In genomic region chr17:81511800-81512559, GRCh38 we compare ENCODE assay signal across 1 cellular context.
TF ChIP-seq lines count a peak whose summit lies in the region.

No MANE protein-coding gene starts in this region.

TF ChIP-seq in WTC11, 78 proteins besides CTCF, POLR2A, EP300 and RAD21 (continued from another document):
- TF ChIP-seq TCF7 (CRISPR knock-in tag; IDR thresholded peaks at IDR 0.05; ENCODE audit: low read depth) (no peak), PRDM15 (CRISPR knock-in tag; IDR thresholded peaks at IDR 0.05) (no peak), IRF1 (CRISPR knock-in tag; IDR thresholded peaks at IDR 0.05) (no peak), RELA (CRISPR knock-in tag; IDR thresholded peaks at IDR 0.05; ENCODE audit: borderline replicate concordance) (no peak), NFYB (CRISPR knock-in tag; conservative IDR thresholded peaks at IDR 0.05; ENCODE audit: low read depth) (no peak; the same call in 1 of the 2 replicates), MAX (CRISPR knock-in tag; IDR thresholded peaks at IDR 0.05) (no peak), TEAD1 (CRISPR knock-in tag; IDR thresholded peaks at IDR 0.05) (no peak; the same call in 1 of the 2 replicates), FOXP4 (CRISPR knock-in tag; IDR thresholded peaks at IDR 0.05) (no peak), ZNF416 (CRISPR knock-in tag; IDR thresholded peaks at IDR 0.05) (peak; percentile 88; the same call in 1 of the 2 replicates), FOXP1 (CRISPR knock-in tag; IDR thresholded peaks at IDR 0.05; ENCODE audit: borderline replicate concordance) (peak; percentile 73; the same call in 1 of the 2 replicates), ZNF263 (CRISPR knock-in tag; IDR thresholded peaks at IDR 0.05; ENCODE audit: low read depth) (no peak), IRF2 (CRISPR knock-in tag; IDR thresholded peaks at IDR 0.05; ENCODE audit: borderline replicate concordance, low read depth) (no peak), ELF4 (CRISPR knock-in tag; IDR thresholded peaks at IDR 0.05; ENCODE audit: low read depth) (no peak), ATF6 (CRISPR knock-in tag; IDR thresholded peaks at IDR 0.05) (no peak), AFF4 (CRISPR knock-in tag; IDR thresholded peaks at IDR 0.05; ENCODE audit: borderline replicate concordance) (no peak; the same call in 1 of the 2 replicates), TEAD4 (CRISPR knock-in tag; IDR thresholded peaks at IDR 0.05) (no peak), CDX4 (CRISPR knock-in tag; IDR thresholded peaks at IDR 0.05; ENCODE audit: borderline replicate concordance) (0 out of 2 replicates have a peak, but pooled peaks have one; percentile 22), PRRX2 (CRISPR knock-in tag; IDR thresholded peaks at IDR 0.05) (peak; percentile 75), ETV6 (CRISPR knock-in tag; IDR thresholded peaks at IDR 0.05) (no peak), ATF2 (CRISPR knock-in tag; IDR thresholded peaks at IDR 0.05; ENCODE audit: borderline replicate concordance, low read depth) (no peak), CREM (CRISPR knock-in tag; IDR thresholded peaks at IDR 0.05) (no peak), JUN (CRISPR knock-in tag; IDR thresholded peaks at IDR 0.05) (no peak; the same call in 1 of the 2 replicates), STAT6 (CRISPR knock-in tag; conservative IDR thresholded peaks at IDR 0.05; ENCODE audit: low read depth) (no peak), ESRRA (CRISPR knock-in tag; IDR thresholded peaks at IDR 0.05; ENCODE audit: borderline replicate concordance) (no peak; the same call in 1 of the 2 replicates), SOX15 (CRISPR knock-in tag; IDR thresholded peaks at IDR 0.05) (no peak), MXD4 (CRISPR knock-in tag; IDR thresholded peaks at IDR 0.05; ENCODE audit: borderline replicate concordance) (no peak), USF1 (CRISPR knock-in tag; IDR thresholded peaks at IDR 0.05) (no peak), TP53 (CRISPR knock-in tag; IDR thresholded peaks at IDR 0.05) (no peak), ZMAT4 (CRISPR knock-in tag; IDR thresholded peaks at IDR 0.05) (peak; percentile 50; the same call in 1 of the 2 replicates), FOXK1 (CRISPR knock-in tag; IDR thresholded peaks at IDR 0.05) (no peak), GTF2I (CRISPR knock-in tag; conservative IDR thresholded peaks at IDR 0.05) (no peak), HMGA2 (CRISPR knock-in tag; IDR thresholded peaks at IDR 0.05) (no peak), FOXJ3 (CRISPR knock-in tag; IDR thresholded peaks at IDR 0.05; ENCODE audit: borderline replicate concordance) (no peak), ZNF396 (CRISPR knock-in tag; IDR thresholded peaks at IDR 0.05; ENCODE audit: borderline replicate concordance) (no peak), MLX (CRISPR knock-in tag; IDR thresholded peaks at IDR 0.05) (0 out of 2 replicates have a peak, but pooled peaks have one; percentile 68), GRHL2 (CRISPR knock-in tag; IDR thresholded peaks at IDR 0.05; ENCODE audit: insufficient replicate concordance, severe bottlenecking) (no peak), ZNF121 (CRISPR knock-in tag; IDR thresholded peaks at IDR 0.05) (no peak), ZBTB21 (CRISPR knock-in tag; IDR thresholded peaks at IDR 0.05; ENCODE audit: borderline replicate concordance) (0 out of 2 replicates have a peak, but pooled peaks have one; percentile 11), MYBL2 (CRISPR knock-in tag; IDR thresholded peaks at IDR 0.05) (no peak), ATF3 (CRISPR knock-in tag; conservative IDR thresholded peaks at IDR 0.05) (no peak)
